Comparison of ENCODE assay signal across 21 cellular contexts in the genomic region with DNA sequence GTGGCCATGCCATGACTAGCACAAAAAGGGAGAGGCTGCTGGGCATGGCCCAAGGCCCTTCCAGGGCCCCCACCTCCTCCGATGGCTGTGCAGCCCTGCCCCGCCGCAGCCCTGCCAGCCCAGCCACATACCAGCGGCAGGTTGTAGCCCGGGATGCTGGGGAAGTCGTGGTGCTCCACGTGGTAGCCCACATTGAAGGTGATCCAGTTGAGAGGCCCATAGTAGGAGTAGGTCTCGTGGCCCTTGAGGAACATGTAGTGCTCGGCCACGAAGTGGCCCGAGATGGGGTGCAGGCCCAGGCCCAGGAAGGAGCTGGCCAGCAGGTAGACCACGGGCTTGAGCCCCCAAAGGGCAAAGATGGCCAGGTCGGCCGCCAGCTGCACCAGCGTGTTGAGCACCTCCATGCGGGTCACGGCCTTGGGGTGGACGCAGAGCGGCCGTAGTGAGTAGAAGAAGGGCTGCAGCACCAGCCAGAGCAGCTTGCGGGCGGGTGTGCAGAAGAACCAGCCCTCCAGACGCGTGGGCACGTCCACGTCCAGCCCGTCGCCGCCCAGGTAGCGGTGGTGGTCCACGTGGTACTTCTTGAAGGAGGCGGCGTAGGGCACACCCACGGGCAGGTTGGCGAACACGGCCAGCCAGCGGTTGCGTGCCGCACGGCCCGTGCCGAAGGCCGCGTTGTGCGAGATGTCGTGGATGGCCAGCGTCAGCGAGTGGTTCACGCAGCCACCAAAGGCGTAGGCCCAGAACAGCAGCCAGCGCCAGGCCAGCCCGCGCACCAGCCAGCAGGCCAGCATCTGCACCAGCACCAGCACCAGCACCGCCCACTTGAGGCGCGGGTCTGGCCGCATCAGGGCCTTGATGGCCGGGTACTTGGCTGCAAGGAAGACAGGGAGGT. TPM values are rescaled to one million over a fixed set of nuclear protein-coding genes. Genes with fewer than 3 reads are reported as not detected.
A peak's percentile ranks its signal among the peaks of the same experiment; 100 is the strongest.
DNase-seq lines count a peak whose midpoint lies in the region; ATAC-seq, FAIRE-seq and TF ChIP-seq lines count a peak whose summit lies in the region.
"Had no signal": no experiment of that assay in that cellular context is flagged by ENCODE, and none has a peak within 500 bp of the region (broad histone marks: within the 10 kb centered on the region; RNA-seq: fewer than 3 reads in every experiment).

No MANE protein-coding gene starts in this region.

- H3K4me3 ChIP-seq in GM23338 (no peak overlapping the region), neuronal stem cell (ENCODE audit: low read length in 2 of 2) (no peak overlapping the region), upper lobe of left lung (no peak overlapping the region)
- H3K4me3 ChIP-seq: ascending aorta, cardiac muscle cell, esophagus squamous epithelium, upper lobe of right lung had no signal

- peaks cover 2% of the 10 kb centered on the region for H3K79me1 ChIP-seq in neuronal stem cell (ENCODE audit: low read depth, low read length)

- H4K8ac ChIP-seq in neuronal stem cell (ENCODE audit: low read depth, low read length): peak overlapping the region; percentile 43

- H3K23ac ChIP-seq in neuronal stem cell (ENCODE audit: low read depth, low read length, poor library complexity): peak overlapping the region; percentile 96

- TF ChIP-seq CTCF in C4-2B (conservative IDR thresholded peaks at IDR 0.05) (no peak), GM23338 (conservative IDR thresholded peaks at IDR 0.05; ENCODE audit: low read depth in 2 of 2) (no peak), upper lobe of left lung (IDR thresholded peaks at IDR 0.05) (no peak)

- H2AFZ ChIP-seq in GM23338 (no peak overlapping the region), neuronal stem cell (ENCODE audit: low read length) (no peak overlapping the region)

- H3K4me2 ChIP-seq in GM23338 (no peak overlapping the region), neuronal stem cell (ENCODE audit: insufficient read depth, low read length, poor library complexity, severe bottlenecking) (no peak overlapping the region)

- H3K4ac ChIP-seq in neuronal stem cell (ENCODE audit: low read length): peak overlapping the region; percentile 84

- H3K14ac ChIP-seq in neuronal stem cell (ENCODE audit: low read length): peak overlapping the region; percentile 94

- TF ChIP-seq POLR2A in upper lobe of left lung (IDR thresholded peaks at IDR 0.05): no peak

- H3F3A ChIP-seq in GM23338 (replicated peaks; ENCODE audit: low read depth): no peaks in the 10 kb centered on the region

- FAIRE-seq in GM19239 (lab: Jason Lieb, UNC): no peak

- peaks cover 12% of the 10 kb centered on the region for H3K27me3 Mint-ChIP-seq in GM23338 (ENCODE audit: insufficient read depth, low read depth, poor library complexity)
- H3K27me3 Mint-ChIP-seq in central memory CD8-positive, alpha-beta T cell: no peaks in the 10 kb centered on the region
- H3K27me3 Mint-ChIP-seq: activated naive CD8-positive, alpha-beta T cell had no signal

- peak overlapping the region; percentile 83 for H3K18ac ChIP-seq in neuronal stem cell (ENCODE audit: low read length)

- no peaks in the 10 kb centered on the region for H3K27me3 ChIP-seq in GM23338 (ENCODE audit: insufficient read depth)
- H3K27me3 ChIP-seq in neuronal stem cell (ENCODE audit: control insufficient read depth in 3 of 3, insufficient read depth in 3 of 3, low read depth in 1 of 3, low read length in 3 of 3): no peaks in the 10 kb centered on the region
- no peaks in the 10 kb centered on the region for H3K27me3 ChIP-seq in upper lobe of left lung
- H3K27me3 ChIP-seq: ascending aorta, cardiac muscle cell, upper lobe of right lung had no signal

- no peaks in the 10 kb centered on the region; the same call in 2 of the 3 replicates for H3K36me3 Mint-ChIP-seq in GM23338 (ENCODE audit: low read depth)
- peaks cover 18% of the 10 kb centered on the region for H3K36me3 Mint-ChIP-seq in central memory CD8-positive, alpha-beta T cell (ENCODE audit: insufficient read depth)
- H3K36me3 Mint-ChIP-seq: activated naive CD8-positive, alpha-beta T cell had no signal

- intact Hi-C loops in left cardiac atrium (cut with DNase I): no loop called here

- no peak overlapping the region for H2BK15ac ChIP-seq in neuronal stem cell (ENCODE audit: low read length)

- no peak for DNase-seq in GM23338 (ENCODE audit: low spot score)
- DNase-seq in central memory CD8-positive, alpha-beta T cell (ENCODE audit: low spot score in 2 of 2): no peak
- no peak for DNase-seq in neuronal stem cell (ENCODE audit: low spot score)
- DNase-seq in GM19239 (ENCODE audit: insufficient read length, low spot score): no peak
- no peak for DNase-seq in left cardiac atrium
- DNase-seq in upper lobe of left lung: no peak
- DNase-seq: activated CD4-positive, CD25-positive, alpha-beta regulatory T cell treated with anti-CD3 and anti-CD28 coated beads, Interleukin-2, amount 50 U/mL, for 72 hours; activated T-cell treated with anti-CD3 and anti-CD28 coated beads, Interleukin-2, amount 50 U/mL, for 48 hours; dermis blood vessel endothelial cell; DND-41; esophagus squamous epithelium; foreskin melanocyte; NCI-H82; upper lobe of right lung had no signal

- H3K4me1 ChIP-seq in GM23338 (ENCODE audit: insufficient read depth) (no peaks in the 10 kb centered on the region), neuronal stem cell (ENCODE audit: control insufficient read depth in 2 of 2, insufficient read depth in 1 of 2, low read depth in 1 of 2, low read length in 2 of 2) (no peaks in the 10 kb centered on the region), upper lobe of left lung (peaks cover 30 to 51% (median 41%) of the 10 kb centered on the region in 4 donors)
- H3K4me1 ChIP-seq: ascending aorta had no signal

- H3K79me2 ChIP-seq in GM23338 (replicated peaks; ENCODE audit: insufficient read depth): no peaks in the 10 kb centered on the region

- H3K27ac ChIP-seq in C4-2B: peak overlapping the region; percentile 71
- no peak overlapping the region for H3K27ac ChIP-seq in GM23338 (ENCODE audit: low read depth)
- no peak overlapping the region for H3K27ac ChIP-seq in neuronal stem cell (replicated peaks; ENCODE audit: low read length)
- no peak overlapping the region for H3K27ac ChIP-seq in upper lobe of left lung
- H3K27ac ChIP-seq: ascending aorta, cardiac muscle cell, RWPE1, upper lobe of right lung had no signal

- peak overlapping the region; percentile 93 for H2AK5ac ChIP-seq in neuronal stem cell (ENCODE audit: low read depth, low read length)

- no peaks in the 10 kb centered on the region for H3K9me3 Mint-ChIP-seq in GM23338
- H3K9me3 Mint-ChIP-seq in central memory CD8-positive, alpha-beta T cell: no peaks in the 10 kb centered on the region

- TF ChIP-seq EP300 in upper lobe of left lung (IDR thresholded peaks at IDR 0.05): no peak

- H2BK12ac ChIP-seq in neuronal stem cell (ENCODE audit: low read length): peak overlapping the region; percentile 41

- ATAC-seq in GM23338 (peak; percentile 9; the same call in 2 of the 3 replicates), left cardiac atrium (no peak), upper lobe of left lung (ENCODE audit: low FRiP score in 2 of 2) (no peak)
- no peak for ATAC-seq in central memory CD8-positive, alpha-beta T cell (replicated peaks; ENCODE audit: extremely low read depth, poor library complexity, severe bottlenecking)

- H2BK120ac ChIP-seq in neuronal stem cell (ENCODE audit: low read depth, low read length): no peak overlapping the region

- H3K36me3 ChIP-seq in GM23338 (ENCODE audit: insufficient read depth): no peaks in the 10 kb centered on the region
- H3K36me3 ChIP-seq in neuronal stem cell (replicated peaks in 1 of 2; ENCODE audit: control insufficient read depth in 2 of 2, insufficient read depth in 2 of 2, low read length in 2 of 2): peaks cover 0 to 2% of the 10 kb centered on the region in 2 donors
- H3K36me3 ChIP-seq in upper lobe of left lung: peaks cover 0 to 2% (median 0%) of the 10 kb centered on the region in 4 donors
- H3K36me3 ChIP-seq: ascending aorta, cardiac muscle cell had no signal

- no CpG with 5 or more reads among the region's 58 CpGs for WGBS in neuronal stem cell (ENCODE audit: extremely low coverage in 2 of 2, insufficient read length in 2 of 2, insufficient replicate concordance in 1 of 2), 2 donors
- 96% methylated on average over 31 to 57 of the region's 58 CpGs for WGBS in upper lobe of left lung, 2 donors

- H4K91ac ChIP-seq in neuronal stem cell (ENCODE audit: low read depth, low read length, poor library complexity): no peak overlapping the region

- H3K4me1 Mint-ChIP-seq in GM23338: peaks cover 7% of the 10 kb centered on the region
- peaks cover 17% of the 10 kb centered on the region for H3K4me1 Mint-ChIP-seq in central memory CD8-positive, alpha-beta T cell

- H3K9me3 ChIP-seq in neuronal stem cell (replicated peaks in 1 of 2; ENCODE audit: control insufficient read depth in 2 of 2, insufficient read depth in 1 of 2, low read depth in 1 of 2, low read length in 2 of 2) (no peaks in the 10 kb centered on the region), upper lobe of left lung (no peaks in the 10 kb centered on the region)
- H3K9me3 ChIP-seq: upper lobe of right lung had no signal

- no peaks in the 10 kb centered on the region for H3K9me2 ChIP-seq in GM23338 (ENCODE audit: insufficient read depth)

- H2BK5ac ChIP-seq in neuronal stem cell (ENCODE audit: low read length): peak overlapping the region; percentile 13

- H4K20me1 ChIP-seq in GM23338 (replicated peaks; ENCODE audit: insufficient read depth): no peaks in the 10 kb centered on the region

- H3K27ac Mint-ChIP-seq in GM23338: no peak overlapping the region
- peak overlapping the region; percentile 16 for H3K27ac Mint-ChIP-seq in central memory CD8-positive, alpha-beta T cell (ENCODE audit: low read depth)
- H3K27ac Mint-ChIP-seq: CD14-positive monocyte had no signal

- no peak overlapping the region for H3K4me3 Mint-ChIP-seq in GM23338
- no peak overlapping the region for H3K4me3 Mint-ChIP-seq in central memory CD8-positive, alpha-beta T cell
- H3K4me3 Mint-ChIP-seq: CD14-positive monocyte had no signal

- H3K9ac ChIP-seq in neuronal stem cell (ENCODE audit: low read depth, low read length, poor library complexity): no peak overlapping the region

TF ChIP-seq in GM23338, 12 proteins besides CTCF, POLR2A, EP300 and RAD21 (continues in another document):
- TF ChIP-seq EZH2 (IDR thresholded peaks at IDR 0.05; ENCODE audit: low read depth, unreplicated experiment) (no peak), ZNF114 (CRISPR knock-in tag; IDR thresholded peaks at IDR 0.05) (no peak)

RNA-seq across cellular contexts. Expression of gene DEGS2, which starts 10.4 kb away (rescaled TPM):
- total RNA-seq in GM23338 (2014; rRNA removed; shearing (Covaris generic)): 0.35 and 0.63 TPM in 2 replicates
- polyA plus RNA-seq in GM23338 (2016; fragmentation: Nextera tagmentation; extraction: Ambion mirVana): 1.0 and 2.2 TPM in 2 replicates
- 0.11 TPM for polyA plus RNA-seq in neuronal stem cell (2013, experiment 1 of 2)
- 0.07 TPM for polyA plus RNA-seq in neuronal stem cell (2013, experiment 2 of 2)
- total RNA-seq in left cardiac atrium: under 1 TPM in 1 of 2 donors, not detected in 1; 0.18 TPM
- total RNA-seq in upper lobe of left lung: 10 to 100 TPM in 1 of 6 donors, 1 to 10 TPM in 5; 2.0 to 19.9 (median 5.4) TPM
- total RNA-seq: T-helper 1 cell treated with Interleukin-12 subunit alpha and Interleukin-12 subunit beta and Interleukin-4 antibody, amounts not matched to agents 30 ng/mL and 1 ng/mL, for 36 hours had no signal
